Comparison of ENCODE assay signal across 30 cellular contexts in the genomic region with DNA sequence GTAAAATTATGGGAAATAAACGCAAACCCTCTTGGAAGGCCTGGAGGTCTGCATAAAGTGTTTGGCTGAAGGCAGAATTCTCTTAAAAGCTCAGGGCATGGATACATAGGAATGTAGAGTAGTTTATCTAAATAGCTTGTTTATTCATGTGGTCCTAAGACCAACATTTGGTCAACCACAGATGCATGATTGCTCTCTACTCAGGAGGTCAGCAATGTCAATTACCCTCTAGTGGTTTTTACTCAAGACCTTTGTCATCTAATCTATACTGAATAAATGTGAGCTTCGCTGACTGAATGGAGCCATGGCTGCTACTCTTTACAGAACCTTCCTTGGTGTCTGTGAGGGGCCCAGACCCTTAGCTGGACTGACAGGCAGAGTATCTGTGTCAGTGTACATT.
"Had no signal": no experiment of that assay in that cellular context is flagged by ENCODE, and none has a peak within 500 bp of the region (broad histone marks: within the 10 kb centered on the region; RNA-seq: fewer than 3 reads in every experiment).

No MANE protein-coding gene starts in this region.

- H3K4me1 Mint-ChIP-seq: activated CD4-positive, alpha-beta memory T cell treated with anti-CD3 and anti-CD28 coated beads, Interleukin-2, amount 10 ng/mL, durations not matched to agents 7 days and 5 days; activated CD4-positive, alpha-beta T cell treated with anti-CD3 and anti-CD28 coated beads, Interleukin-2, amount 10 ng/mL, durations not matched to agents 7 days and 5 days; activated T-helper 17 cell treated with anti-CD3 and anti-CD28 coated beads, Interleukin-2, amount 50 U/mL, for 72 hours; mesothelial cell of epicardium; naive B cell; nephron progenitor cell; WTC11 had no signal

- H3K36me3 Mint-ChIP-seq: mesothelial cell of epicardium, WTC11 had no signal

- H3K9me3 ChIP-seq: body of pancreas, colonic mucosa, esophagus squamous epithelium, neutrophil, pancreas, prostate gland, spleen, suprapubic skin, tibial artery had no signal

- H3K4me3 Mint-ChIP-seq: activated CD4-positive, alpha-beta memory T cell treated with anti-CD3 and anti-CD28 coated beads, Interleukin-2, amount 10 ng/mL, durations not matched to agents 7 days and 5 days; activated CD4-positive, alpha-beta T cell treated with anti-CD3 and anti-CD28 coated beads, Interleukin-2, amount 10 ng/mL, durations not matched to agents 7 days and 5 days; activated T-cell treated with anti-CD3 and anti-CD28 coated beads, Interleukin-2, amount 50 U/mL, for 24 hours; activated T-helper 17 cell treated with anti-CD3 and anti-CD28 coated beads, Interleukin-2, amount 50 U/mL, for 72 hours; mesothelial cell of epicardium; naive B cell; nephron progenitor cell; T-helper 17 cell; WTC11 had no signal

- H3K4me3 ChIP-seq: body of pancreas, colonic mucosa, esophagus squamous epithelium, pancreas, prostate gland, spleen, suprapubic skin, tibial artery had no signal

- H3K27me3 ChIP-seq: body of pancreas, colonic mucosa, spleen, suprapubic skin, tibial artery had no signal

- H3K36me3 ChIP-seq: colonic mucosa, esophagus squamous epithelium, neutrophil, pancreas, prostate gland, spleen, suprapubic skin, tibial artery had no signal

- H3K27ac ChIP-seq: body of pancreas, colonic mucosa, esophagus squamous epithelium, neutrophil, pancreas, prostate gland, spleen, suprapubic skin, tibial artery had no signal

- DNase-seq: activated CD4-positive, alpha-beta memory T cell treated with anti-CD3 and anti-CD28 coated beads, Interleukin-2, amount 10 ng/mL, durations not matched to agents 7 days and 5 days; activated CD4-positive, alpha-beta T cell treated with anti-CD3 and anti-CD28 coated beads for 1 hour; activated CD4-positive, alpha-beta T cell treated with anti-CD3 and anti-CD28 coated beads, Interleukin-2, amount 10 ng/mL, durations not matched to agents 7 days and 5 days; activated CD8-positive, alpha-beta memory T cell treated with anti-CD3 and anti-CD28 coated beads, Interleukin-2, amount 50 U/mL, for 48 hours; activated gamma-delta T cell treated with Interleukin-2 at 50 U/mL for 16 hours; activated naive CD4-positive, alpha-beta T cell treated with anti-CD3 and anti-CD28 coated beads, Interleukin-2, amount 50 U/mL, for 16 hours; activated T-cell treated with anti-CD3 and anti-CD28 coated beads, Interleukin-2, amount 50 U/mL, for 24 hours; body of pancreas; colonic mucosa; effector CD8-positive, alpha-beta T cell; esophagus squamous epithelium; islet precursor cell; left cardiac atrium; left ventricle myocardium superior; naive B cell; nephron progenitor cell; pancreas; spleen; stimulated activated naive CD4-positive, alpha-beta T cell; SW 1271; T-helper 17 cell; T1000; tibial artery had no signal

- H3K9me3 Mint-ChIP-seq: activated CD4-positive, alpha-beta memory T cell treated with anti-CD3 and anti-CD28 coated beads, Interleukin-2, amount 10 ng/mL, durations not matched to agents 7 days and 5 days; activated CD4-positive, alpha-beta T cell treated with anti-CD3 and anti-CD28 coated beads, Interleukin-2, amount 10 ng/mL, durations not matched to agents 7 days and 5 days; activated T-cell treated with anti-CD3 and anti-CD28 coated beads, Interleukin-2, amount 50 U/mL, for 24 hours; activated T-helper 17 cell treated with anti-CD3 and anti-CD28 coated beads, Interleukin-2, amount 50 U/mL, for 72 hours had no signal

- H3K4me1 ChIP-seq: body of pancreas, colonic mucosa, pancreas, prostate gland, spleen had no signal

- FAIRE-seq: frontal cortex, pancreas had no signal

- H3K27ac Mint-ChIP-seq: activated CD4-positive, alpha-beta memory T cell treated with anti-CD3 and anti-CD28 coated beads, Interleukin-2, amount 10 ng/mL, durations not matched to agents 7 days and 5 days; activated CD4-positive, alpha-beta T cell treated with anti-CD3 and anti-CD28 coated beads, Interleukin-2, amount 10 ng/mL, durations not matched to agents 7 days and 5 days; activated T-cell treated with anti-CD3 and anti-CD28 coated beads, Interleukin-2, amount 50 U/mL, for 24 hours; activated T-helper 17 cell treated with anti-CD3 and anti-CD28 coated beads, Interleukin-2, amount 50 U/mL, for 72 hours; mesothelial cell of epicardium; naive B cell; nephron progenitor cell; T-helper 17 cell; WTC11 had no signal

- ATAC-seq: activated T-helper 17 cell treated with anti-CD3 and anti-CD28 coated beads, Interleukin-2, amount 50 U/mL, for 72 hours; body of pancreas; left cardiac atrium; left ventricle myocardium superior; pancreas; T-helper 17 cell; WTC11 had no signal
